19 cellular contexts compared by ENCODE assay signal in genomic region chr5:144125163-144125726, GRCh38. TPM values are rescaled to one million over a fixed set of nuclear protein-coding genes. Genes with fewer than 3 reads are reported as not detected.
DNase-seq lines count a peak whose midpoint lies in the region; ATAC-seq and TF ChIP-seq lines count a peak whose summit lies in the region.
"Had no signal": no experiment of that assay in that cellular context is flagged by ENCODE, and none has a peak within 500 bp of the region (broad histone marks: within the 10 kb centered on the region; RNA-seq: fewer than 3 reads in every experiment).

No MANE protein-coding gene starts in this region.

- no peak overlapping the region for H3K27ac Mint-ChIP-seq in GM23338
- no peak overlapping the region for H3K27ac Mint-ChIP-seq in CD8-positive, alpha-beta memory T cell
- H3K27ac Mint-ChIP-seq: activated naive CD4-positive, alpha-beta T cell treated with anti-CD3 and anti-CD28 coated beads for 36 hours had no signal

- peaks cover 2% of the 10 kb centered on the region; the same call in 1 of the 3 replicates for H3K9me3 Mint-ChIP-seq in GM23338
- no peaks in the 10 kb centered on the region for H3K9me3 Mint-ChIP-seq in CD8-positive, alpha-beta memory T cell
- H3K9me3 Mint-ChIP-seq: activated naive CD4-positive, alpha-beta T cell treated with anti-CD3 and anti-CD28 coated beads for 36 hours had no signal

- H3K4me3 ChIP-seq in GM23338 (no peak overlapping the region), osteoblast (ENCODE audit: insufficient read depth, low read length) (no peak overlapping the region)
- H3K4me3 ChIP-seq in CD8-positive, alpha-beta memory T cell (ENCODE audit: low read length) = no peak overlapping the region
- H3K4me3 ChIP-seq: heart left ventricle had no signal

- H3K4me1 ChIP-seq in GM23338 (ENCODE audit: insufficient read depth) (peaks cover 10% of the 10 kb centered on the region), foreskin keratinocyte (peaks cover 29% of the 10 kb centered on the region), osteoblast (ENCODE audit: insufficient read depth, low read length) (peaks cover 10% of the 10 kb centered on the region)
- no peaks in the 10 kb centered on the region for H3K4me1 ChIP-seq in CD8-positive, alpha-beta memory T cell (ENCODE audit: insufficient read depth, low read length)

- H3K9me3 ChIP-seq in osteoblast (ENCODE audit: low read depth, low read length) = no peaks in the 10 kb centered on the region
- no peaks in the 10 kb centered on the region for H3K9me3 ChIP-seq in CD8-positive, alpha-beta memory T cell (ENCODE audit: low read length)
- H3K9me3 ChIP-seq: heart left ventricle had no signal

- H3K36me3 ChIP-seq in GM23338 (ENCODE audit: insufficient read depth) (no peaks in the 10 kb centered on the region), osteoblast (ENCODE audit: insufficient read depth, low read length) (no peaks in the 10 kb centered on the region)
- no peaks in the 10 kb centered on the region for H3K36me3 ChIP-seq in CD8-positive, alpha-beta memory T cell (ENCODE audit: insufficient read depth, low read length)
- H3K36me3 ChIP-seq: brain microvascular endothelial cell, heart left ventricle had no signal

- H3K27ac ChIP-seq in GM23338 (ENCODE audit: low read depth) (0 out of 2 replicates have a peak overlapping the region, but pooled peaks have one; percentile 39), foreskin keratinocyte (no peak overlapping the region), osteoblast (ENCODE audit: low read depth, low read length) (no peak overlapping the region)
- no peak overlapping the region for H3K27ac ChIP-seq in CD8-positive, alpha-beta memory T cell (ENCODE audit: low read depth, low read length)
- H3K27ac ChIP-seq: brain microvascular endothelial cell, epithelial cell of prostate, heart left ventricle, RWPE1 had no signal

- H3K27me3 Mint-ChIP-seq in GM23338 (ENCODE audit: insufficient read depth, low read depth, poor library complexity) = peaks cover 2% of the 10 kb centered on the region
- peaks cover 4 to 15% of the 10 kb centered on the region in 2 donors for H3K27me3 Mint-ChIP-seq in CD8-positive, alpha-beta memory T cell

- H3F3A ChIP-seq in GM23338 (replicated peaks; ENCODE audit: low read depth) = no peaks in the 10 kb centered on the region

- H3K36me3 Mint-ChIP-seq in GM23338 (ENCODE audit: low read depth) = no peaks in the 10 kb centered on the region
- H3K36me3 Mint-ChIP-seq in CD8-positive, alpha-beta memory T cell = peaks cover 0 to under 1% (median 0%) of the 10 kb centered on the region in 3 donors

- peaks cover 15% of the 10 kb centered on the region; the same call in 2 of the 3 replicates for H3K4me1 Mint-ChIP-seq in GM23338
- no peaks in the 10 kb centered on the region for H3K4me1 Mint-ChIP-seq in CD8-positive, alpha-beta memory T cell

- 0 out of 2 replicates have a peak overlapping the region, but pooled peaks have one; percentile 11 for H3K4me2 ChIP-seq in GM23338
- H3K4me2 ChIP-seq in osteoblast (ENCODE audit: insufficient read depth, low read length) = no peak overlapping the region

- H3K27me3 ChIP-seq in GM23338 (ENCODE audit: insufficient read depth) = no peaks in the 10 kb centered on the region
- no peaks in the 10 kb centered on the region for H3K27me3 ChIP-seq in foreskin keratinocyte
- no peaks in the 10 kb centered on the region for H3K27me3 ChIP-seq in osteoblast (ENCODE audit: insufficient read depth, low read length)
- no peaks in the 10 kb centered on the region for H3K27me3 ChIP-seq in CD8-positive, alpha-beta memory T cell (ENCODE audit: insufficient read depth, low read length, poor library complexity, severe bottlenecking)
- H3K27me3 ChIP-seq: brain microvascular endothelial cell, heart left ventricle had no signal

- H2AFZ ChIP-seq in GM23338 (peak overlapping the region; percentile 66), osteoblast (ENCODE audit: low read length) (peak overlapping the region; percentile 37)

- H3K9me2 ChIP-seq in GM23338 (ENCODE audit: insufficient read depth) = peaks cover 7% of the 10 kb centered on the region; the same call in 1 of the 2 replicates

- H4K20me1 ChIP-seq in GM23338 (replicated peaks; ENCODE audit: insufficient read depth) (no peaks in the 10 kb centered on the region), osteoblast (ENCODE audit: insufficient read depth, low read length) (no peaks in the 10 kb centered on the region)

- CTCF ChIA-PET in CD8-positive, alpha-beta memory T cell (lab: Charles Lee) = no interaction called here

- POLR2A ChIA-PET in CD8-positive, alpha-beta memory T cell (lab: Charles Lee) = no interaction called here

- ATAC-seq in GM23338 (peak; percentile 67), foreskin keratinocyte (peak; percentile 72)

- H3K79me2 ChIP-seq in GM23338 (replicated peaks; ENCODE audit: insufficient read depth) (no peaks in the 10 kb centered on the region), osteoblast (ENCODE audit: insufficient read depth, low read length) (no peaks in the 10 kb centered on the region)

- H3K4me3 Mint-ChIP-seq in GM23338 = no peak overlapping the region
- H3K4me3 Mint-ChIP-seq in CD8-positive, alpha-beta memory T cell = no peak overlapping the region
- H3K4me3 Mint-ChIP-seq: activated naive CD4-positive, alpha-beta T cell treated with anti-CD3 and anti-CD28 coated beads for 36 hours had no signal

- TF ChIP-seq CTCF in GM23338 (conservative IDR thresholded peaks at IDR 0.05; ENCODE audit: low read depth in 2 of 2) (no peak), foreskin keratinocyte (conservative IDR thresholded peaks at IDR 0.05) (no peak), osteoblast (IDR thresholded peaks at IDR 0.05; ENCODE audit: extremely low read depth, low read depth, low read length) (no peak)

- peak; percentile 17 for DNase-seq in GM23338 (ENCODE audit: low spot score)
- DNase-seq in amniotic epithelial cell (ENCODE audit: low read depth) = peak; percentile 100
- DNase-seq in foreskin keratinocyte = peak; percentile 49 to 80
- DNase-seq in osteoblast (ENCODE audit: insufficient read length, low spot score, missing footprints) = no peak
- no peak for DNase-seq in NCI-H2081 treated with DMSO at 0.1 percent for 48 hours (lab: John Stamatoyannopoulos, UW)
- DNase-seq in HuH-7.5 (ENCODE audit: low spot score) = no peak
- no peak for DNase-seq in NCI-H345 (lab: John Stamatoyannopoulos, UW)
- no peak for DNase-seq in CD8-positive, alpha-beta memory T cell
- DNase-seq: activated CD4-positive, alpha-beta T cell treated with anti-CD3 and anti-CD28 coated beads, Interleukin-2, amount 50 U/mL, for 48 hours; activated naive CD4-positive, alpha-beta T cell treated with anti-CD3 and anti-CD28 coated beads for 36 hours; activated T-cell treated with anti-CD3 and anti-CD28 coated beads, Interleukin-2, amount 50 U/mL, for 1 hour; brain microvascular endothelial cell; heart left ventricle; kidney glomerular epithelial cell; midbrain; NCI-H187; NK-92 treated with Interleukin-12 subunit alpha and Interleukin-12 subunit beta, amount 100 ng/mL, for 24 hours had no signal

RNA-seq across cellular contexts. Expression of gene YIPF5, which starts 45.2 kb away (rescaled TPM):
- total RNA-seq in GM23338 (2014; rRNA removed; shearing (Covaris generic)) = 39.4 and 46.5 TPM in 2 replicates
- 22.1 and 28.1 TPM in 2 replicates for polyA plus RNA-seq in GM23338 (2016; fragmentation: Nextera tagmentation; extraction: Ambion mirVana)
- total RNA-seq in foreskin keratinocyte = 46.0 and 59.8 TPM in 2 replicates
- polyA plus RNA-seq in foreskin keratinocyte = 21.9 TPM in 2 replicates
- 99.5 and 111 TPM in 2 replicates for total RNA-seq in osteoblast
- 10 to 100 TPM; 40.8 to 42.0 TPM for total RNA-seq in CD8-positive, alpha-beta memory T cell
- polyA plus RNA-seq in CD8-positive, alpha-beta memory T cell = 68.2 TPM

RNA-seq across cellular contexts. Expression of gene KCTD16, which starts 45.4 kb away (rescaled TPM):
- 0.16 and 0.76 TPM in 2 replicates for total RNA-seq in GM23338 (2014; rRNA removed; shearing (Covaris generic))
- polyA plus RNA-seq in GM23338 (2016; fragmentation: Nextera tagmentation; extraction: Ambion mirVana) (0.02 and 0.05 TPM in 2 replicates), foreskin keratinocyte (0.02 TPM in 1 of 2 replicates, not detected in the other)
- total RNA-seq in foreskin keratinocyte (0.04 TPM in 1 of 2 replicates, not detected in the other), osteoblast (1.5 and 3.6 TPM in 2 replicates)
- total RNA-seq in CD8-positive, alpha-beta memory T cell = under 1 TPM; 0.02 to 0.09 TPM
- polyA plus RNA-seq in CD8-positive, alpha-beta memory T cell = 0.01 TPM
- polyA plus RNA-seq: heart left ventricle had no signal

Comparison
In these comparisons a context has a peak if more than half of its experiments do, and no peak if none do; other contexts are left out.
1. DNase-seq: peak in GM23338 (single experiment), amniotic epithelial cell (single experiment) and foreskin keratinocyte (2 of 2); none in osteoblast (single experiment), NCI-H2081 treated with DMSO at 0.1 percent for 48 hours (single experiment), HuH-7.5 (single experiment), NCI-H345 (single experiment) and CD8-positive, alpha-beta memory T cell (0 of 5).